In genomic region chr2:196926562-196927317, GRCh38 we compare ENCODE assay signal across 8 cellular contexts. TPM values are rescaled to one million over a fixed set of nuclear protein-coding genes. Genes with fewer than 3 reads are reported as not detected.
DNase-seq lines count a peak whose midpoint lies in the region; ATAC-seq and TF ChIP-seq lines count a peak whose summit lies in the region.

Gene PGAP1, minus strand, starts transcription at chr2:196926707. Its CDS starts 91 bp downstream, at chr2:196926616.

- H3K27me3 Mint-ChIP-seq in endothelial cell (ENCODE audit: unreplicated experiment) = peaks cover 6% of the 10 kb centered on the region
- H3K27me3 Mint-ChIP-seq in mesothelial cell of epicardium (ENCODE audit: low read depth) = no peaks in the 10 kb centered on the region

- ATAC-seq in GM21390 (IDR thresholded peaks at IDR 0.05; ENCODE audit: unreplicated experiment) = peak; percentile 84

- peak within 1 kb of the TSS; percentile 99 for H3K4me3 Mint-ChIP-seq in endothelial cell (ENCODE audit: unreplicated experiment)
- H3K4me3 Mint-ChIP-seq in mesothelial cell of epicardium = peak within 1 kb of the TSS; percentile 93

- H3K4me1 Mint-ChIP-seq in endothelial cell (ENCODE audit: unreplicated experiment) (peaks cover 24% of the 10 kb centered on the region), mesothelial cell of epicardium (peaks cover 31% of the 10 kb centered on the region)

- H3K27ac Mint-ChIP-seq in endothelial cell (ENCODE audit: unreplicated experiment) (peak within 1 kb of the TSS; percentile 84), mesothelial cell of epicardium (peak within 1 kb of the TSS; percentile 97)

- no peak for TF ChIP-seq CTCF in endothelial cell (IDR thresholded peaks at IDR 0.05; ENCODE audit: unreplicated experiment)
- no peak for TF ChIP-seq CTCF in mesothelial cell of epicardium (IDR thresholded peaks at IDR 0.05; ENCODE audit: unreplicated experiment)

- DNase-seq in Caki2 (ENCODE audit: low read depth) (peak; percentile 93), HUDEP-2 (lab: John Stamatoyannopoulos, UW; ENCODE audit: unreplicated experiment in 76 of 76) (peak in 67 of 76 experiments; percentile 2 to 75 (median 43)), NOMO-1 treated with dmso at 0.1 percent for 144 hours (lab: John Stamatoyannopoulos, UW; ENCODE audit: unreplicated experiment) (peak; percentile 51), endothelial cell (ENCODE audit: low spot score) (peak; percentile 94), mesothelial cell of epicardium (ENCODE audit: low spot score in 2 of 2, unreplicated experiment in 2 of 2) (peak; percentile 90 to 96)
- DNase-seq in activated CD8-positive, alpha-beta memory T cell treated with anti-CD3 and anti-CD28 coated beads, Interleukin-2, amount 50 U/mL, for 4 hours = peak; percentile 81
- peak; percentile 88 to 91 for DNase-seq in stimulated activated CD8-positive, alpha-beta memory T cell treated with anti-CD3 and anti-CD28 coated beads, Interleukin-15, amount 100 ng/mL, for 48 hours (ENCODE audit: low read depth in 2 of 2)

- in situ Hi-C loops in Caki2 (cut with HindIII; ENCODE audit: low pct_unique_long_range_greater_than_20kb, low sequenced_read_pairs) = no loop called here

- no peaks in the 10 kb centered on the region for H3K36me3 Mint-ChIP-seq in endothelial cell (ENCODE audit: low read depth, unreplicated experiment)
- H3K36me3 Mint-ChIP-seq in mesothelial cell of epicardium = no peaks in the 10 kb centered on the region

- H3K9me3 Mint-ChIP-seq in endothelial cell (ENCODE audit: unreplicated experiment) (no peaks in the 10 kb centered on the region), mesothelial cell of epicardium (no peaks in the 10 kb centered on the region)

RNA-seq across cellular contexts. Expression of gene PGAP1, which starts in this region (rescaled TPM):
- 1.5 and 1.8 TPM in 2 replicates for total RNA-seq in Caki2 (2014; rRNA removed; shearing (Covaris generic); ENCODE audit: low replicate concordance)
- total RNA-seq in endothelial cell (ENCODE audit: unreplicated experiment) (32.9 TPM), mesothelial cell of epicardium (55.0 to 56.9 TPM (median 55.6 TPM) in 3 replicates)

Comparison
In these comparisons a context has a peak if more than half of its experiments do, and no peak if none do; other contexts are left out.
1. Peak in every context shown above with its lines: DNase-seq and ATAC-seq.
2. RNA of gene PGAP1 (total RNA-seq): 55.0 to 56.9 TPM in mesothelial cell of epicardium and 32.9 TPM in endothelial cell (single experiment); 1.5 to 1.8 TPM in Caki2; every median in the first group is over 10 times any median in the second.
3. DNase-seq: peak in every context shown above with its lines; median percentile 94 in endothelial cell; 93 in Caki2; 93 in mesothelial cell of epicardium; 90 in stimulated activated CD8-positive, alpha-beta memory T cell treated with anti-CD3 and anti-CD28 coated beads, Interleukin-15, amount 100 ng/mL, for 48 hours; 81 in activated CD8-positive, alpha-beta memory T cell treated with anti-CD3 and anti-CD28 coated beads, Interleukin-2, amount 50 U/mL, for 4 hours; 51 in NOMO-1 treated with dmso at 0.1 percent for 144 hours; 43 in HUDEP-2.